ENCODE assay signal across 23 cellular contexts in the genomic region with DNA sequence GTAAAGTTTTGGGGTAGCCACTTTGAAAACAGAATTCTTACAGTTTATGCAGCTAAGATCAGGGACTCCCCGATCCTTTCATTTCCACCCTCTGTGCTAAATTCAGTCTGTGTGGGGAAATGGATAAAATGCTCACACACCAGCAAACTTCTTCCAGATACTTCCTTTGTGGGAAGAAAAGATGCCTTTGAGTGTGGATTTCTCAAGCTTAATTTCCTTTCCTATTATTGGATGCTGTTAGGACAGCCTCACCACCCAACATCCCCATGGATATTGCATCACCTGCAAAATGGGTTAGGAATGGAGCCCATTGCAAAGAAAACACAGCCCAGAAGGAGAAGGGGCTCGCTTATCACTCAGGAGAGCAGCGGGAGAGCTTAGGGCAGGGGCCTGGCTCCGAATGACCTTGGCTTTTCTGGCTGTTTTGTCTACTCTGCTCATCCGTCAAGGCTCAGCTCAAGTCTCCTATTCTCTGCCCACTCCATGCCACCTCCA.
A peak's percentile ranks its signal among the peaks of the same experiment; 100 is the strongest.
DNase-seq lines count a peak whose midpoint lies in the region; ATAC-seq, FAIRE-seq and TF ChIP-seq lines count a peak whose summit lies in the region.
"Had no signal": no experiment of that assay in that cellular context is flagged by ENCODE, and none has a peak within 500 bp of the region (broad histone marks: within the 10 kb centered on the region; RNA-seq: fewer than 3 reads in every experiment).

No MANE protein-coding gene starts in this region.

- H3K4me2 ChIP-seq in HepG2 (ENCODE audit: low read depth, low read length), result no peak overlapping the region
- H3K4me2 ChIP-seq: KMS-11 had no signal

- POLR2A ChIA-PET in HepG2 (lab: Yijun Ruan, JAX), result no interaction called here

- no peak overlapping the region for H3K4me3 Mint-ChIP-seq in neural crest cell
- H3K4me3 Mint-ChIP-seq: CD14-positive monocyte had no signal

- 45% methylated on average over 5 of the region's 5 CpGs for WGBS in HepG2 (ENCODE audit: low lambda C conversion rate)
- WGBS in right lobe of liver (ENCODE audit: insufficient coverage, low coverage, low lambda C conversion rate, missing lambda C conversion rate), result 95% methylated on average over 4 of the region's 5 CpGs

- H3K4me1 ChIP-seq in HepG2 (ENCODE audit: insufficient read depth, low read length) (peaks cover 32% of the 10 kb centered on the region), right lobe of liver (peaks cover 0 to 6% (median 0%) of the 10 kb centered on the region in 4 donors), adipocyte (ENCODE audit: control insufficient read depth, insufficient read depth, low read length) (peaks cover 59% of the 10 kb centered on the region)

- no TSS peak for BruUV-seq in HepG2 (replicated peaks; lab: Mats Ljungman, UMichigan)

- H3K27ac ChIP-seq in HepG2 (ENCODE audit: extremely low read length, insufficient read depth, low read length) (no peak overlapping the region), right lobe of liver (no peak overlapping the region)
- H3K27ac ChIP-seq: 22Rv1, HL-60, KMS-11 had no signal

- H3K9me3 ChIP-seq in HepG2 (ENCODE audit: low read length) (no peaks in the 10 kb centered on the region), right lobe of liver (no peaks in the 10 kb centered on the region), adipocyte (ENCODE audit: control insufficient read depth, low read length) (no peaks in the 10 kb centered on the region)
- H3K9me3 ChIP-seq: HAP-1 had no signal

- intact Hi-C loops in HepG2 (cut with micrococcal nuclease; ENCODE audit: unreplicated experiment), result loop anchor here (5.0 kb wide), 1 partner anchor 718 kb away; a partner anchor contains a TSS
- intact Hi-C loops in right lobe of liver (cut with DNase I), result loop anchor here (10.0 kb wide), 2 partner anchors 1055 to 1065 kb away; no protein-coding TSS in a partner anchor

- no peaks in the 10 kb centered on the region for H3K36me3 Mint-ChIP-seq in neural crest cell (ENCODE audit: low read depth)
- H3K36me3 Mint-ChIP-seq: CD14-positive monocyte had no signal

- no peak overlapping the region for H2AFZ ChIP-seq in HepG2 (ENCODE audit: low read length)

- TF ChIP-seq CTCF in HepG2 (CRISPR knock-in tag; IDR thresholded peaks at IDR 0.05), result no peak
- no peak for TF ChIP-seq CTCF in right lobe of liver (IDR thresholded peaks at IDR 0.05)
- no peak for TF ChIP-seq CTCF in neural crest cell (conservative IDR thresholded peaks at IDR 0.05)

- H3K9me3 Mint-ChIP-seq in neural crest cell, result peaks cover 3% of the 10 kb centered on the region

- ATAC-seq in HepG2, result no peak
- ATAC-seq in right lobe of liver, result no peak
- ATAC-seq in GM18498 (IDR thresholded peaks at IDR 0.05; ENCODE audit: unreplicated experiment), result no peak
- ATAC-seq: Right ventricle myocardium inferior had no signal

- DNase-seq in HepG2 (ENCODE audit: low spot score) (no peak), right lobe of liver (no peak), adipocyte (ENCODE audit: low read depth) (no peak), neural crest cell (ENCODE audit: low read depth, low spot score) (no peak), dedifferentiated amniotic fluid mesenchymal stem cell (ENCODE audit: extremely low spot score) (no peak), foreskin melanocyte (no peak), NCI-H1694 treated with DMSO at 0.1 percent for 48 hours (lab: John Stamatoyannopoulos, UW) (no peak)
- DNase-seq: DMS53; NCI-H1092 treated with DMSO at 0.1 percent for 48 hours; NCI-H1436 treated with DMSO at 0.1 percent for 48 hours; NCI-H2029; NCI-H345; NCI-H524; NCI-H774; NK-92 treated with Interleukin-12 subunit alpha and Interleukin-12 subunit beta, amount 100 ng/mL, for 24 hours had no signal

- in situ Hi-C loops in HepG2 (cut with HindIII; ENCODE audit: extremely low pct_ligation_motif_present, low pct_unique_long_range_greater_than_20kb), result loop anchor here (5.0 to 25.0 kb wide), 3 partner anchors 763 to 1253 kb away; no protein-coding TSS in a partner anchor

- FAIRE-seq in HepG2 (lab: Jason Lieb, UNC), result no peak
- FAIRE-seq: D721Med had no signal

- CTCF ChIA-PET in HepG2 (lab: Yijun Ruan, JAX; ENCODE audit: low intra/inter-chr PET ratio, low total read pairs), result no interaction called here

- H3K4me1 Mint-ChIP-seq in neural crest cell, result peaks cover 41% of the 10 kb centered on the region

- no peak overlapping the region for H3K9ac ChIP-seq in HepG2 (ENCODE audit: insufficient read depth, low read depth, low read length)
- H3K9ac ChIP-seq in adipocyte (ENCODE audit: low read length), result peak overlapping the region; percentile 44
- H3K9ac ChIP-seq: KMS-11 had no signal

- no peak for TF ChIP-seq EP300 in HepG2 (IDR thresholded peaks at IDR 0.05; ENCODE audit: low read depth in 2 of 2, low read length in 2 of 2)
- TF ChIP-seq EP300 in HepG2 (CRISPR knock-in tag; IDR thresholded peaks at IDR 0.05; ENCODE audit: borderline replicate concordance), result no peak

- H3K36me3 ChIP-seq in HepG2 (replicated peaks in 1 of 2; ENCODE audit: control insufficient read depth in 1 of 2, insufficient read depth in 2 of 2, low read length in 2 of 2) (no peaks in the 10 kb centered on the region), right lobe of liver (no peaks in the 10 kb centered on the region), adipocyte (ENCODE audit: control insufficient read depth, insufficient read depth, low read length, severe bottlenecking) (no peaks in the 10 kb centered on the region)
- H3K36me3 ChIP-seq: HAP-1 had no signal

- H3K27me3 ChIP-seq in HepG2 (ENCODE audit: control insufficient read depth in 1 of 2, insufficient read depth in 2 of 2, low read length in 2 of 2), result peaks cover 3 to 25% of the 10 kb centered on the region in 2 experiments; a peak in 2 of 5 replicates
- no peaks in the 10 kb centered on the region for H3K27me3 ChIP-seq in right lobe of liver
- H3K27me3 ChIP-seq in adipocyte (replicated peaks; ENCODE audit: control insufficient read depth, insufficient read depth, low read length), result no peaks in the 10 kb centered on the region

- H3K27me3 Mint-ChIP-seq in neural crest cell (ENCODE audit: low read depth), result peaks cover 10% of the 10 kb centered on the region

- no peaks in the 10 kb centered on the region for H4K20me1 ChIP-seq in HepG2 (ENCODE audit: insufficient read depth, low read length)

- no peak for TF ChIP-seq RAD21 in HepG2 (CRISPR knock-in tag; IDR thresholded peaks at IDR 0.05)

- TF ChIP-seq POLR2A in HepG2 (IDR thresholded peaks at IDR 0.05; ENCODE audit: insufficient read depth in 1 of 2, low read depth in 2 of 2, low read length in 2 of 2) (no peak), right lobe of liver (IDR thresholded peaks at IDR 0.05) (no peak)

- H3K79me2 ChIP-seq in HepG2 (ENCODE audit: insufficient read depth, low read length), result no peaks in the 10 kb centered on the region

- H3K4me3 ChIP-seq in HepG2 (replicated peaks in 1 of 3; ENCODE audit: insufficient read depth in 1 of 3, low read depth in 2 of 3, low read length in 3 of 3) (no peak overlapping the region), right lobe of liver (no peak overlapping the region), adipocyte (ENCODE audit: low read length) (no peak overlapping the region)
- H3K4me3 ChIP-seq: HAP-1 had no signal

- peak overlapping the region; percentile 68 for H3K27ac Mint-ChIP-seq in neural crest cell (ENCODE audit: unreplicated experiment)

TF ChIP-seq in HepG2, 621 proteins besides CTCF, POLR2A, EP300 and RAD21:
- TF ChIP-seq KAT2B (IDR thresholded peaks at IDR 0.05; ENCODE audit: borderline replicate concordance, low read depth, low read length) (no peak), NFE2L1 (CRISPR knock-in tag; IDR thresholded peaks at IDR 0.05; ENCODE audit: borderline replicate concordance) (no peak), CEBPB (IDR thresholded peaks at IDR 0.05; ENCODE audit: borderline replicate concordance, low read depth, low read length) (peak; percentile 58; the same call in 1 of the 2 replicates), ZNF3 (CRISPR knock-in tag; IDR thresholded peaks at IDR 0.05) (no peak), ASH2L (IDR thresholded peaks at IDR 0.05; ENCODE audit: insufficient read length, low read depth, low read length) (no peak)
- TF ChIP-seq, protein P1, sequence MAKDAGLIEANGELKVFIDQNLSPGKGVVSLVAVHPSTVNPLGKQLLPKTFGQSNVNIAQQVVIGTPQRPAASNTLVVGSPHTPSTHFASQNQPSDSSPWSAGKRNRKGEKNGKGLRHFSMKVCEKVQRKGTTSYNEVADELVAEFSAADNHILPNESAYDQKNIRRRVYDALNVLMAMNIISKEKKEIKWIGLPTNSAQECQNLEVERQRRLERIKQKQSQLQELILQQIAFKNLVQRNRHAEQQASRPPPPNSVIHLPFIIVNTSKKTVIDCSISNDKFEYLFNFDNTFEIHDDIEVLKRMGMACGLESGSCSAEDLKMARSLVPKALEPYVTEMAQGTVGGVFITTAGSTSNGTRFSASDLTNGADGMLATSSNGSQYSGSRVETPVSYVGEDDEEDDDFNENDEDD (CRISPR knock-in tag; IDR thresholded peaks at IDR 0.05; ENCODE audit: borderline replicate concordance), result no peak
